19 cellular contexts compared by ENCODE assay signal in genomic region chr4:61922766-61923165, GRCh38.
A peak's percentile ranks its signal among the peaks of the same experiment; 100 is the strongest.
DNase-seq lines count a peak whose midpoint lies in the region; ATAC-seq and TF ChIP-seq lines count a peak whose summit lies in the region.
"Had no signal": no experiment of that assay in that cellular context is flagged by ENCODE, and none has a peak within 500 bp of the region (broad histone marks: within the 10 kb centered on the region; RNA-seq: fewer than 3 reads in every experiment).

No MANE protein-coding gene starts in this region.

- no peaks in the 10 kb centered on the region for H3K27me3 Mint-ChIP-seq in activated T-helper 17 cell treated with anti-CD3 and anti-CD28 coated beads, Interleukin-2, amount 50 U/mL, for 72 hours
- H3K27me3 Mint-ChIP-seq: CD4-positive, alpha-beta memory T cell had no signal

- no CpG with 5 or more reads among the region's 4 CpGs for WGBS in mesendoderm (ENCODE audit: extremely low coverage, insufficient coverage, low lambda C conversion rate)

- H3K56ac ChIP-seq in mesendoderm (ENCODE audit: low read length): no peak overlapping the region

- no peak overlapping the region for H3K4me2 ChIP-seq in mesendoderm (ENCODE audit: low read length)
- H3K4me2 ChIP-seq: A549, BLaER1 had no signal

- no peak overlapping the region for H3K27ac Mint-ChIP-seq in activated T-helper 17 cell treated with anti-CD3 and anti-CD28 coated beads, Interleukin-2, amount 50 U/mL, for 72 hours
- H3K27ac Mint-ChIP-seq: CD4-positive, alpha-beta memory T cell; H9 had no signal

- peak; percentile 20 for DNase-seq in HPDE6-E6E7 (ENCODE audit: extremely low spot score)
- peak; percentile 29 for DNase-seq in mesendoderm
- no peak for DNase-seq in dedifferentiated amniotic fluid mesenchymal stem cell (ENCODE audit: extremely low spot score)
- no peak for DNase-seq in stimulated activated CD4-positive, alpha-beta T cell treated with anti-CD3 and anti-CD28 coated beads, Interleukin-2, amount 100 ng/mL, for 24 hours
- DNase-seq: CD4-positive, alpha-beta memory T cell; DND-41; H9; NCI-H1105 treated with DMSO at 0.1 percent for 48 hours; NCI-H187; NCI-H2227 treated with DMSO at 0.1 percent for 48 hours; NCI-H82; OCI-M1; SIG-M5 had no signal

- H3K36me3 ChIP-seq in mesendoderm (ENCODE audit: control insufficient read depth, insufficient read depth, low read length): no peaks in the 10 kb centered on the region
- H3K36me3 ChIP-seq: BLaER1 had no signal

- no peak overlapping the region for H3K18ac ChIP-seq in mesendoderm (ENCODE audit: low read length)

- H4K8ac ChIP-seq in mesendoderm (ENCODE audit: low read depth, low read length): no peak overlapping the region

- no peaks in the 10 kb centered on the region for H3K4me1 ChIP-seq in mesendoderm (ENCODE audit: control insufficient read depth, low read depth, low read length)
- H3K4me1 ChIP-seq: A549, BLaER1 had no signal

- no peak overlapping the region for H3K4ac ChIP-seq in mesendoderm (ENCODE audit: low read depth, low read length)

- H3K79me2 ChIP-seq in mesendoderm (ENCODE audit: control insufficient read depth, insufficient read depth, low read length): no peaks in the 10 kb centered on the region

- peaks cover 3% of the 10 kb centered on the region for H3K9me3 Mint-ChIP-seq in activated T-helper 17 cell treated with anti-CD3 and anti-CD28 coated beads, Interleukin-2, amount 50 U/mL, for 72 hours

- H3K4me1 Mint-ChIP-seq in activated T-helper 17 cell treated with anti-CD3 and anti-CD28 coated beads, Interleukin-2, amount 50 U/mL, for 72 hours: no peaks in the 10 kb centered on the region
- H3K4me1 Mint-ChIP-seq: CD4-positive, alpha-beta memory T cell had no signal

- no peak overlapping the region for H3K4me3 ChIP-seq in mesendoderm (ENCODE audit: low read length)
- H3K4me3 ChIP-seq: A549, BLaER1, K562 had no signal

- H2AK5ac ChIP-seq in mesendoderm (ENCODE audit: low read length): no peak overlapping the region

- no peak overlapping the region for H2BK15ac ChIP-seq in mesendoderm (replicated peaks; ENCODE audit: low read depth)

- no peak overlapping the region for H3K9ac ChIP-seq in mesendoderm (ENCODE audit: low read length)
- H3K9ac ChIP-seq: BLaER1 had no signal

- no peaks in the 10 kb centered on the region for H3K79me1 ChIP-seq in mesendoderm (ENCODE audit: low read length)

- H3K27me3 ChIP-seq in mesendoderm (ENCODE audit: insufficient read depth, low read length, poor library complexity): no peaks in the 10 kb centered on the region
- H3K27me3 ChIP-seq: BLaER1 had no signal

- no peaks in the 10 kb centered on the region for H3K36me3 Mint-ChIP-seq in activated T-helper 17 cell treated with anti-CD3 and anti-CD28 coated beads, Interleukin-2, amount 50 U/mL, for 72 hours (ENCODE audit: low read depth)
- H3K36me3 Mint-ChIP-seq: CD4-positive, alpha-beta memory T cell had no signal

- ATAC-seq in activated T-helper 17 cell treated with anti-CD3 and anti-CD28 coated beads, Interleukin-2, amount 50 U/mL, for 72 hours (replicated peaks): no peak
- ATAC-seq: A549, K562 had no signal

- H3K27ac ChIP-seq in 22Rv1 (peak overlapping the region; percentile 55), VCaP (peak overlapping the region; percentile 78), mesendoderm (ENCODE audit: low read depth, low read length) (no peak overlapping the region)
- H3K27ac ChIP-seq: A549, BLaER1 had no signal

- TF ChIP-seq CTCF in 22Rv1 (IDR thresholded peaks at IDR 0.05): no peak
- TF ChIP-seq CTCF in VCaP (conservative IDR thresholded peaks at IDR 0.05): no peak

- H4K5ac ChIP-seq in mesendoderm (ENCODE audit: low read length): no peak overlapping the region

- no peak overlapping the region for H3K23ac ChIP-seq in mesendoderm (ENCODE audit: low read length)

- no peak overlapping the region for H3K4me3 Mint-ChIP-seq in activated T-helper 17 cell treated with anti-CD3 and anti-CD28 coated beads, Interleukin-2, amount 50 U/mL, for 72 hours
- H3K4me3 Mint-ChIP-seq: CD4-positive, alpha-beta memory T cell; H9 had no signal

- H2BK120ac ChIP-seq in mesendoderm (ENCODE audit: low read depth, low read length): no peak overlapping the region

- no peak overlapping the region for H2BK5ac ChIP-seq in mesendoderm (ENCODE audit: low read length)

Comparison
In these comparisons a context has a peak if more than half of its experiments do, and no peak if none do; other contexts are left out.
1. DNase-seq: peak in HPDE6-E6E7 (single experiment) and mesendoderm (single experiment); none in dedifferentiated amniotic fluid mesenchymal stem cell (single experiment) and stimulated activated CD4-positive, alpha-beta T cell treated with anti-CD3 and anti-CD28 coated beads, Interleukin-2, amount 100 ng/mL, for 24 hours (0 of 2).